ENCODE assay signal across 17 cellular contexts in the genomic region with DNA sequence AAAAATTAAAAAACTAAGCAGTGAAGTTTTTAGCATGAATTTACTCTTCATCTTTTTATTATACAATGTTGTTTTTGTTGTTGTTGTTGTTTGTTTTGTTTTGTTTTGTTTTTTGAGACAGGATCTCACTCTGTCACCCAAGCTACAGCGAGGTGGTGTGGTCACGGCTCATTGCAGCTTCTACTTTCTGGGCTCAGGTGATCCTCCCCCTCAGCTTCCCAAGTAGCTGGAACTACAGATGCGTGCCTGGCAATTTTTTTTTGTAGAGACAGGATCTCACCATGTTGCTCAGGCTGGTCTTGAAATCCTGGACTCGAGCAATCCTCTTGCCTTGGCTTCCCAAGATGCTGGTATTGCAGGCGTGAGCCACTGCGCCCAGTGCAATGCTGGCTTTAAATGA. TPM values are rescaled to one million over a fixed set of nuclear protein-coding genes. Genes with fewer than 3 reads are reported as not detected.
DNase-seq lines count a peak whose midpoint lies in the region; ATAC-seq and TF ChIP-seq lines count a peak whose summit lies in the region.
"Had no signal": no experiment of that assay in that cellular context is flagged by ENCODE, and none has a peak within 500 bp of the region (broad histone marks: within the 10 kb centered on the region; RNA-seq: fewer than 3 reads in every experiment).

No MANE protein-coding gene starts in this region.

- H3K9me3 Mint-ChIP-seq in activated naive CD8-positive, alpha-beta T cell (ENCODE audit: low read depth): no peaks in the 10 kb centered on the region
- H3K9me3 Mint-ChIP-seq in activated naive CD8-positive, alpha-beta T cell treated with anti-CD3 and anti-CD28 coated beads for 36 hours: peaks cover 2% of the 10 kb centered on the region
- H3K9me3 Mint-ChIP-seq in naive B cell: no peaks in the 10 kb centered on the region

- H3K27me3 ChIP-seq in Loucy (ENCODE audit: insufficient read depth, low read length, poor library complexity, severe bottlenecking): no peaks in the 10 kb centered on the region

- no peaks in the 10 kb centered on the region for H3K36me3 ChIP-seq in Loucy (ENCODE audit: insufficient read depth, low read length)

- H3K4me3 Mint-ChIP-seq in activated naive CD8-positive, alpha-beta T cell: no peak overlapping the region
- H3K4me3 Mint-ChIP-seq in activated naive CD8-positive, alpha-beta T cell treated with anti-CD3 and anti-CD28 coated beads for 36 hours: no peak overlapping the region
- peak overlapping the region in 6 of 8 donors; percentile 20 to 82 (median 72) for H3K4me3 Mint-ChIP-seq in naive B cell

- no peaks in the 10 kb centered on the region for H4K20me1 ChIP-seq in Loucy (ENCODE audit: insufficient read depth, low read length, poor library complexity, severe bottlenecking)

- H3K36me3 Mint-ChIP-seq in activated naive CD8-positive, alpha-beta T cell: peaks cover 2% of the 10 kb centered on the region
- H3K36me3 Mint-ChIP-seq in activated naive CD8-positive, alpha-beta T cell treated with anti-CD3 and anti-CD28 coated beads for 36 hours: peaks cover 5% of the 10 kb centered on the region
- H3K36me3 Mint-ChIP-seq in naive B cell: no peaks in the 10 kb centered on the region

- H3K4me3 ChIP-seq in Loucy (ENCODE audit: low read length, poor library complexity, severe bottlenecking): no peak overlapping the region
- H3K4me3 ChIP-seq: GM23248 had no signal

- no peak for DNase-seq in activated naive CD8-positive, alpha-beta T cell treated with anti-CD3 and anti-CD28 coated beads for 36 hours
- no peak for DNase-seq in naive B cell
- DNase-seq in GM13977 (ENCODE audit: low spot score): no peak
- DNase-seq in GM13976 (ENCODE audit: low spot score): no peak
- DNase-seq in NCI-H774 (lab: John Stamatoyannopoulos, UW): no peak
- DNase-seq: DMS153, GM23248, Kasumi-1, NCI-H1417 treated with DMSO at 0.1 percent for 48 hours, NCI-H2029, NCI-H2171 treated with DMSO at 0.1 percent for 48 hours, NCI-H82, SHP77 treated with DMSO at 0.1 percent for 48 hours had no signal

- peak overlapping the region; percentile 69 for H3K4me2 ChIP-seq in Loucy (ENCODE audit: low read depth, low read length, poor library complexity, severe bottlenecking)

- no peaks in the 10 kb centered on the region for H3K9me3 ChIP-seq in Loucy (ENCODE audit: insufficient read depth, low read depth, low read length)

- no peaks in the 10 kb centered on the region for H3K9me2 ChIP-seq in Loucy (replicated peaks; ENCODE audit: low read depth, low read length)

- peaks cover 43% of the 10 kb centered on the region for H3K4me1 ChIP-seq in Loucy (ENCODE audit: insufficient read depth, low read length, poor library complexity, severe bottlenecking)

- ATAC-seq in GM21717 (IDR thresholded peaks at IDR 0.05; ENCODE audit: unreplicated experiment): peak; percentile 53
- ATAC-seq in naive B cell (ENCODE audit: low read depth in 2 of 2): no peak
- ATAC-seq: HCT116 had no signal

- H3K9ac ChIP-seq in Loucy (ENCODE audit: low read depth, low read length, poor library complexity, severe bottlenecking): peak overlapping the region; percentile 23
- H3K9ac ChIP-seq: GM23248 had no signal

- H3K27me3 Mint-ChIP-seq in activated naive CD8-positive, alpha-beta T cell: no peaks in the 10 kb centered on the region
- no peaks in the 10 kb centered on the region for H3K27me3 Mint-ChIP-seq in activated naive CD8-positive, alpha-beta T cell treated with anti-CD3 and anti-CD28 coated beads for 36 hours
- no peaks in the 10 kb centered on the region for H3K27me3 Mint-ChIP-seq in naive B cell

- TF ChIP-seq CTCF in Loucy (conservative IDR thresholded peaks at IDR 0.05; ENCODE audit: low read length) (no peak), GM13977 (IDR thresholded peaks at IDR 0.05; ENCODE audit: extremely low read depth, insufficient read depth, missing control alignments) (no peak), GM13976 (IDR thresholded peaks at IDR 0.05; ENCODE audit: borderline replicate concordance, control extremely low read depth, extremely low read depth, insufficient read depth, missing control alignments) (no peak)

- in situ Hi-C loops in GM13977 (cut with MboI; ENCODE audit: low pct_unique_long_range_greater_than_20kb, low sequenced_read_pairs, unreplicated experiment): no loop called here
- in situ Hi-C loops in GM13976 (cut with MboI; ENCODE audit: low sequenced_read_pairs, unreplicated experiment): no loop called here

- peak overlapping the region; percentile 9 for H3K27ac Mint-ChIP-seq in activated naive CD8-positive, alpha-beta T cell
- no peak overlapping the region for H3K27ac Mint-ChIP-seq in activated naive CD8-positive, alpha-beta T cell treated with anti-CD3 and anti-CD28 coated beads for 36 hours
- peak overlapping the region in 1 of 6 donors; percentile 80 for H3K27ac Mint-ChIP-seq in naive B cell

- H3K4me1 Mint-ChIP-seq in activated naive CD8-positive, alpha-beta T cell (ENCODE audit: low read depth): peaks cover 44% of the 10 kb centered on the region
- H3K4me1 Mint-ChIP-seq in activated naive CD8-positive, alpha-beta T cell treated with anti-CD3 and anti-CD28 coated beads for 36 hours: peaks cover 40% of the 10 kb centered on the region
- H3K4me1 Mint-ChIP-seq in naive B cell: peaks cover 55 to 88% (median 75%) of the 10 kb centered on the region in 3 donors

- H3F3A ChIP-seq in Loucy (ENCODE audit: low read depth): peaks cover 8% of the 10 kb centered on the region

- no peak overlapping the region for H2AFZ ChIP-seq in Loucy (ENCODE audit: low read length)
- H2AFZ ChIP-seq: GM23248 had no signal

- H3K79me2 ChIP-seq in Loucy (ENCODE audit: insufficient read depth, low read length): peaks cover 30% of the 10 kb centered on the region

RNA-seq across cellular contexts. Expression of gene PPFIBP1, which starts 11.3 kb away (rescaled TPM):
- 10 to 100 TPM; 22.2 to 22.5 TPM for total RNA-seq in activated naive CD8-positive, alpha-beta T cell treated with anti-CD3 and anti-CD28 coated beads for 36 hours
- 10 to 100 TPM in 4 of 6 donors, 1 to 10 TPM in 2; 8.2 to 19.0 (median 14.4) TPM for polyA plus RNA-seq in naive B cell (ENCODE audit: low read depth in 6 of 6)

Comparison
In these comparisons a context has a peak if more than half of its experiments do, and no peak if none do; other contexts are left out.
1. H3K4me3 Mint-ChIP-seq: peak in naive B cell (6 of 8); none in activated naive CD8-positive, alpha-beta T cell (single experiment) and activated naive CD8-positive, alpha-beta T cell treated with anti-CD3 and anti-CD28 coated beads for 36 hours (single experiment).